ENCODE assay signal across 17 cellular contexts in the genomic region with DNA sequence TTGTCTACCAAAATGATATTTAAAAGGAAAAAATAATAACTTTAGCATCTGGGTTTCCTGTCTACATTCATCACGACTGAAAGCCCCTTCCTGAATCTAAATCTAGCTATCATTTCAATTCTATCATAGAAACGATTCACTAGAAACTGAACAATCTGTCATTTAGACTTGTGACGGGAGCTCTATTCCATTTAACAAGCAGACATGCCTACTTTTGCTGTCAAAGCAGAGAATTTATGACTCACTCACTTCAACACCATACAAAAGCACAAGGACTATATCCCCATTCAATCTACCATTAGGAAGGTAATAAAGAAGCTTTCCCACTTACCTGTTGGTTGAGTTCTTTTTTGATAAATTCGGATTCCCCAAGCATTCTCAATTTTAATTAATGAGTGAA.
"Had no signal": no experiment of that assay in that cellular context is flagged by ENCODE, and none has a peak within 500 bp of the region (broad histone marks: within the 10 kb centered on the region; RNA-seq: fewer than 3 reads in every experiment).

No MANE protein-coding gene starts in this region.

- H3K4me3 ChIP-seq: esophagus squamous epithelium, gastroesophageal sphincter, mucosa of descending colon, neural progenitor cell, ovary had no signal

- DNase-seq: cortex of kidney; effector memory CD8-positive, alpha-beta T cell; esophagus squamous epithelium; foreskin fibroblast; glutamatergic neuron; islet precursor cell; mucosa of descending colon; natural killer cell; nucleus accumbens; ovary; right cardiac atrium; small intestine; stimulated activated CD4-positive, alpha-beta T cell treated with anti-CD3 and anti-CD28 coated beads, Interleukin-12 subunit alpha, Interleukin-12 subunit beta, amount 100 ng/mL, for 4 hours; stimulated activated naive CD4-positive, alpha-beta T cell; trophoblast cell had no signal
